Comparison of ENCODE assay signal across 9 cellular contexts in genomic region chr11:17230867-17231851, GRCh38. TPM values are rescaled to one million over a fixed set of nuclear protein-coding genes. Genes with fewer than 3 reads are reported as not detected.
DNase-seq lines count a peak whose midpoint lies in the region; ATAC-seq and TF ChIP-seq lines count a peak whose summit lies in the region.
"Had no signal": no experiment of that assay in that cellular context is flagged by ENCODE, and none has a peak within 500 bp of the region (broad histone marks: within the 10 kb centered on the region; RNA-seq: fewer than 3 reads in every experiment).

No MANE protein-coding gene starts in this region.

- H3K4me3 Mint-ChIP-seq in activated T-cell treated with anti-CD3 and anti-CD28 coated beads, Interleukin-2, amount 50 U/mL, for 72 hours: peak overlapping the region in 1 of 2 donors; percentile 5
- H3K4me3 Mint-ChIP-seq: nephron progenitor cell had no signal

- peaks cover 37% of the 10 kb centered on the region for H3K27me3 Mint-ChIP-seq in activated T-cell treated with anti-CD3 and anti-CD28 coated beads, Interleukin-2, amount 50 U/mL, for 72 hours (ENCODE audit: low read depth)

- in situ Hi-C loops in brain microvascular endothelial cell (cut with HindIII; ENCODE audit: low pct_ligation_motif_present, low sequenced_read_pairs): no loop called here

- H3K9me3 Mint-ChIP-seq in activated T-cell treated with anti-CD3 and anti-CD28 coated beads, Interleukin-2, amount 50 U/mL, for 72 hours: no peaks in the 10 kb centered on the region
- H3K9me3 Mint-ChIP-seq: nephron progenitor cell had no signal

- H3K27ac ChIP-seq in brain microvascular endothelial cell: no peak overlapping the region

- H3K4me1 Mint-ChIP-seq in activated T-cell treated with anti-CD3 and anti-CD28 coated beads, Interleukin-2, amount 50 U/mL, for 72 hours (ENCODE audit: low read depth): peaks cover 21% of the 10 kb centered on the region
- H3K4me1 Mint-ChIP-seq: nephron progenitor cell had no signal

- H3K27ac Mint-ChIP-seq in activated T-cell treated with anti-CD3 and anti-CD28 coated beads, Interleukin-2, amount 50 U/mL, for 72 hours: no peak overlapping the region
- H3K27ac Mint-ChIP-seq: nephron progenitor cell had no signal

- no peak overlapping the region for H3K4me3 ChIP-seq in brain microvascular endothelial cell (ENCODE audit: low read depth, low read length)

- no peaks in the 10 kb centered on the region for H3K36me3 ChIP-seq in brain microvascular endothelial cell (replicated peaks)

- no peaks in the 10 kb centered on the region for H3K27me3 ChIP-seq in brain microvascular endothelial cell (replicated peaks)

- peak; percentile 45 for DNase-seq in CD1c-positive myeloid dendritic cell (ENCODE audit: extremely low spot score)
- peak; percentile 65 to 68 for DNase-seq in activated T-cell treated with anti-CD3 and anti-CD28 coated beads, Interleukin-2, amount 50 U/mL, for 72 hours
- no peak for DNase-seq in KG1 (lab: John Stamatoyannopoulos, UW)
- no peak for DNase-seq in NCI-H187 treated with DMSO at 0.1 percent for 48 hours (lab: John Stamatoyannopoulos, UW)
- DNase-seq in brain microvascular endothelial cell: no peak
- DNase-seq in kidney tubule cell (ENCODE audit: low spot score): no peak
- DNase-seq: nephron progenitor cell had no signal

- no peaks in the 10 kb centered on the region for H3K36me3 Mint-ChIP-seq in activated T-cell treated with anti-CD3 and anti-CD28 coated beads, Interleukin-2, amount 50 U/mL, for 72 hours (ENCODE audit: insufficient read depth in 2 of 2)

- ATAC-seq in GM19468 (IDR thresholded peaks at IDR 0.05; ENCODE audit: extremely low read depth, unreplicated experiment): peak; percentile 96
- peak; percentile 97 for ATAC-seq in HG03432 (IDR thresholded peaks at IDR 0.05; ENCODE audit: unreplicated experiment)
- peak; percentile 95 to 98 for ATAC-seq in activated T-cell treated with anti-CD3 and anti-CD28 coated beads, Interleukin-2, amount 50 U/mL, for 72 hours (replicated peaks in 1 of 2)

- TF ChIP-seq CTCF in brain microvascular endothelial cell (IDR thresholded peaks at IDR 0.05; ENCODE audit: low read depth, low read length, missing control alignments): no peak

RNA-seq across cellular contexts. Expression of gene PIK3C2A, which starts 23.4 kb away (rescaled TPM):
- total RNA-seq in activated T-cell treated with anti-CD3 and anti-CD28 coated beads, Interleukin-2, amount 50 U/mL, for 72 hours: 10 to 100 TPM; 23.6 to 26.6 TPM

RNA-seq across cellular contexts. Expression of gene NUCB2, which starts 45.4 kb away (rescaled TPM):
- total RNA-seq in activated T-cell treated with anti-CD3 and anti-CD28 coated beads, Interleukin-2, amount 50 U/mL, for 72 hours: 10 to 100 TPM; 62.0 to 64.6 TPM

Comparison
In these comparisons a context has a peak if more than half of its experiments do, and no peak if none do; other contexts are left out.
1. DNase-seq: peak in CD1c-positive myeloid dendritic cell (single experiment) and activated T-cell treated with anti-CD3 and anti-CD28 coated beads, Interleukin-2, amount 50 U/mL, for 72 hours (2 of 2); none in KG1 (single experiment), NCI-H187 treated with DMSO at 0.1 percent for 48 hours (single experiment), brain microvascular endothelial cell (single experiment) and kidney tubule cell (single experiment).
2. Peak in every context shown above with its lines, with median percentiles within 50 percentile points of each other: ATAC-seq.